7 cellular contexts compared by ENCODE assay signal in the genomic region with DNA sequence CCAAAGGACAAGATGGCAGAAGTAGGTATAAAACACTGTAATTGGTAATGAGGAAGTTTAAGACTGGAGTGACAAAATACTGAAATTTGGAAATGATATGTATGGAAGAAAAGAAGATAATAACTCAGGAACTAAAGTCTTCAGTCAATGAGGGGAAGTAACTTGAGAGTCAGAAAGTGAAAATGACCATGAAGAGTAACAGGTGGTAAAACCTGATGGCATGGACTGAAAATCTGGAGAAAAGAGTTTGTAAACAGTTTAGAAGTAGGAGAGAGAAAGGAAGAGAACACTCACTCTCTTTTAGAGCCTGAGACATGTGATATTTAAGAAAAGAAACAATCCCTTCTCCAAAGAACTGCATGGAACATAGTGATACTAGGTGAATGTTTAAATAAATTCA.
"Had no signal": no experiment of that assay in that cellular context is flagged by ENCODE, and none has a peak within 500 bp of the region (broad histone marks: within the 10 kb centered on the region; RNA-seq: fewer than 3 reads in every experiment).

No MANE protein-coding gene starts in this region.

- H2AFZ ChIP-seq: GM23338 had no signal

- ATAC-seq: GM23338, K562 had no signal

- H3K4me3 ChIP-seq: GM23338, K562 had no signal

- DNase-seq: H9, HCEC 1CT, HFFc6, IMR-90, KG1 had no signal

- H3K4me2 ChIP-seq: GM23338 had no signal
